ENCODE assay signal across 29 cellular contexts in genomic region chr7:142964502-142965246, GRCh38. TPM values are rescaled to one million over a fixed set of nuclear protein-coding genes. Genes with fewer than 3 reads are reported as not detected.
DNase-seq lines count a peak whose midpoint lies in the region; ATAC-seq and TF ChIP-seq lines count a peak whose summit lies in the region.
"Had no signal": no experiment of that assay in that cellular context is flagged by ENCODE, and none has a peak within 500 bp of the region (broad histone marks: within the 10 kb centered on the region; RNA-seq: fewer than 3 reads in every experiment).

No MANE protein-coding gene starts in this region.

- H3K79me2 ChIP-seq in HCT116 (ENCODE audit: insufficient read depth, low read length): no peaks in the 10 kb centered on the region
- H3K79me2 ChIP-seq in OCI-LY3 (ENCODE audit: low read length): no peaks in the 10 kb centered on the region

- H3K27me3 ChIP-seq in HCT116 (ENCODE audit: insufficient read depth, low read length) (0 out of 2 replicates have a peak, but pooled peaks cover 4% of the 10 kb centered on the region), OCI-LY3 (ENCODE audit: low read depth, low read length) (peaks cover 14% of the 10 kb centered on the region), sigmoid colon (no peaks in the 10 kb centered on the region)
- H3K27me3 ChIP-seq: tibial nerve had no signal

- H4K20me1 ChIP-seq in HCT116 (ENCODE audit: insufficient read depth) (no peaks in the 10 kb centered on the region), OCI-LY3 (ENCODE audit: insufficient read depth, low read length) (no peaks in the 10 kb centered on the region)

- no peak overlapping the region for H3K9ac ChIP-seq in HCT116 (ENCODE audit: low read length)
- peak overlapping the region; percentile 5; the same call in 1 of the 2 replicates for H3K9ac ChIP-seq in OCI-LY3 (ENCODE audit: low read length)
- H3K9ac ChIP-seq: SK-N-SH had no signal

- RAD21 ChIA-PET in HCT116 (lab: Charles Lee; ENCODE audit: low non-redundant PET in 1 of 2, low total read pairs in 2 of 2, uncharacterized antibody in 2 of 2, unreplicated experiment in 2 of 2): no interaction called here

- DNase-seq in Daoy (ENCODE audit: low read depth) (peak; percentile 65), HCT116 (ENCODE audit: low read depth, low spot score) (no peak), fibroblast of the aortic adventitia (ENCODE audit: low read depth) (peak; percentile 8), sigmoid colon (no peak), SIG-M5 treated with dmso at 0.1 percent for 504 hours (lab: John Stamatoyannopoulos, UW; ENCODE audit: unreplicated experiment) (no peak), middle frontal gyrus (ENCODE audit: extremely low spot score, low spot score) (no peak)
- DNase-seq: activated CD4-positive, alpha-beta T cell treated with anti-CD3 and anti-CD28 coated beads for 48 hours; activated naive CD8-positive, alpha-beta T cell treated with anti-CD3 and anti-CD28 coated beads, Interleukin-2, amount 50 U/mL, for 24 hours; activated T-cell treated with anti-CD3 and anti-CD28 coated beads, Interleukin-2, amount 50 U/mL, for 1 hour; CD4-positive, alpha-beta T cell; H9; hypothalamus; IMR-90; left lung; naive B cell; NCI-H1105 treated with DMSO at 0.1 percent for 48 hours; NCI-H2081; NCI-H345; occipital lobe; SK-N-SH; stimulated activated CD8-positive, alpha-beta memory T cell treated with anti-CD3 and anti-CD28 coated beads, Interleukin-4, amount 100 ng/mL, for 48 hours; T-helper 2 cell had no signal

- ATAC-seq in HCT116: peak; percentile 67
- ATAC-seq in GM19463 (IDR thresholded peaks at IDR 0.05; ENCODE audit: unreplicated experiment): no peak
- ATAC-seq: activated naive CD8-positive, alpha-beta T cell treated with anti-CD3 and anti-CD28 coated beads, Interleukin-2, amount 50 U/mL, for 24 hours; left lung had no signal

- H3K27ac ChIP-seq in HCT116 (ENCODE audit: low read depth, low read length) (no peak overlapping the region), OCI-LY3 (ENCODE audit: low read length) (peak overlapping the region; percentile 53), sigmoid colon (no peak overlapping the region)
- H3K27ac ChIP-seq: left lung, tibial nerve had no signal

- H3K9me2 ChIP-seq in HCT116 (ENCODE audit: insufficient read depth): no peaks in the 10 kb centered on the region
- H3K9me2 ChIP-seq: SK-N-SH had no signal

- CTCF ChIA-PET in HCT116 (lab: Charles Lee): interaction anchor here (2.1 kb wide), 1 partner anchor 55 kb away, joined by 6 read pairs; no protein-coding TSS in a partner anchor

- no peak overlapping the region for H2AFZ ChIP-seq in HCT116 (ENCODE audit: low read depth, low read length, poor library complexity, severe bottlenecking)
- peak overlapping the region; percentile 42; the same call in 1 of the 2 replicates for H2AFZ ChIP-seq in OCI-LY3 (ENCODE audit: low read depth, low read length)

- no TSS peak for BruUV-seq in HCT116 (replicated peaks; lab: Mats Ljungman, UMichigan)

- POLR2A ChIA-PET in HCT116 (lab: Charles Lee): no interaction called here

- TF ChIP-seq CTCF in HCT116 (IDR thresholded peaks at IDR 0.05 in 2 of 3, conservative IDR thresholded peaks at IDR 0.05 in 1 of 3; ENCODE audit: borderline replicate concordance in 1 of 3, insufficient read depth in 1 of 3, low read depth in 2 of 3, low read length in 2 of 3) (no peak), OCI-LY3 (IDR thresholded peaks at IDR 0.05; ENCODE audit: low read depth, low read length) (no peak), fibroblast of the aortic adventitia (IDR thresholded peaks at IDR 0.05; ENCODE audit: insufficient read depth, low read length) (no peak), sigmoid colon (IDR thresholded peaks at IDR 0.05) (no peak)

- H3K36me3 ChIP-seq in HCT116 (ENCODE audit: control insufficient read depth in 1 of 2, insufficient read depth in 2 of 2, low read length in 2 of 2) (no peaks in the 10 kb centered on the region), OCI-LY3 (replicated peaks; ENCODE audit: low read depth, low read length) (no peaks in the 10 kb centered on the region), sigmoid colon (no peaks in the 10 kb centered on the region)
- H3K36me3 ChIP-seq: left lung, tibial nerve had no signal

- H3K4me3 ChIP-seq in HCT116 (replicated peaks in 1 of 2; ENCODE audit: low read depth in 1 of 2, low read length in 2 of 2) (no peak overlapping the region), OCI-LY3 (ENCODE audit: low read length) (peak overlapping the region; percentile 27), fibroblast of the aortic adventitia (ENCODE audit: low read depth, low read length) (no peak overlapping the region), sigmoid colon (no peak overlapping the region)
- H3K4me3 ChIP-seq: left lung, tibial nerve had no signal

- TF ChIP-seq EP300 in sigmoid colon (IDR thresholded peaks at IDR 0.05): no peak

- TF ChIP-seq POLR2A in HCT116 (IDR thresholded peaks at IDR 0.05; ENCODE audit: borderline replicate concordance, extremely low read depth, insufficient read depth, insufficient read length): no peak
- TF ChIP-seq POLR2A in sigmoid colon (IDR thresholded peaks at IDR 0.05): no peak

- H3K4me1 ChIP-seq in HCT116 (ENCODE audit: control insufficient read depth in 1 of 2, insufficient read depth in 2 of 2, low read length in 2 of 2) (no peaks in the 10 kb centered on the region), OCI-LY3 (ENCODE audit: low read length) (peaks cover 62% of the 10 kb centered on the region), sigmoid colon (no peaks in the 10 kb centered on the region)
- H3K4me1 ChIP-seq: left lung, tibial nerve had no signal

- intact Hi-C loops in HCT116 (cut with micrococcal nuclease) (no loop called here), sigmoid colon (cut with DNase I) (no loop called here)

- WGBS in sigmoid colon, 2 donors: 74 to 78% methylated on average over 6 of the region's 6 CpGs

- no peak for TF ChIP-seq RAD21 in HCT116 (IDR thresholded peaks at IDR 0.05; ENCODE audit: low read depth)

- H3K9me3 ChIP-seq in HCT116 (ENCODE audit: control insufficient read depth in 1 of 2, insufficient read depth in 1 of 2, low read depth in 1 of 2, low read length in 2 of 2) (no peaks in the 10 kb centered on the region), OCI-LY3 (ENCODE audit: insufficient read depth, low read length) (no peaks in the 10 kb centered on the region), sigmoid colon (no peaks in the 10 kb centered on the region)
- H3K9me3 ChIP-seq: left lung, SK-N-SH, tibial nerve had no signal

- H3K4me2 ChIP-seq in HCT116 (ENCODE audit: low read length) (no peak overlapping the region), OCI-LY3 (ENCODE audit: low read length) (peak overlapping the region; percentile 65)
- H3K4me2 ChIP-seq: SK-N-SH had no signal

TF ChIP-seq in HCT116, 20 proteins besides CTCF, POLR2A, EP300 and RAD21:
- TF ChIP-seq FOSL1 (IDR thresholded peaks at IDR 0.05; ENCODE audit: low read depth) (0 out of 2 replicates have a peak, but pooled peaks have one; percentile 5), EZH2 (IDR thresholded peaks at IDR 0.05) (no peak), ZFX (IDR thresholded peaks at IDR 0.05) (no peak), SIN3A (IDR thresholded peaks at IDR 0.05; ENCODE audit: low read depth) (no peak), MAX (IDR thresholded peaks at IDR 0.05) (no peak)

RNA-seq across cellular contexts. Expression of gene KEL, which starts 2.5 kb away (rescaled TPM):
- total RNA-seq in Daoy (2014; rRNA removed; shearing (Covaris generic)): 0.36 TPM in 1 of 2 replicates, not detected in the other
- total RNA-seq in HCT116 (2021; ENCODE audit: unreplicated experiment) (0.91 TPM), fibroblast of the aortic adventitia (ENCODE audit: low replicate concordance) (not detected in 2 replicates), sigmoid colon (under 1 TPM in 1 of 4 donors, not detected in 3; 0.28 TPM)
- 0.10 and 0.21 TPM in 2 replicates for polyA plus RNA-seq in HCT116 (2012)
- polyA plus RNA-seq in sigmoid colon: under 1 TPM in 1 of 3 donors, not detected in 2; 0.69 TPM
- total RNA-seq: IMR-90, mesenteric fat pad had no signal

RNA-seq across cellular contexts. Expression of gene LLCFC1, which starts 25.4 kb away (rescaled TPM):
- not detected in 2 replicates for total RNA-seq in Daoy (2014; rRNA removed; shearing (Covaris generic))
- total RNA-seq in HCT116 (2021; ENCODE audit: unreplicated experiment) (not detected), fibroblast of the aortic adventitia (ENCODE audit: low replicate concordance) (not detected in 2 replicates), sigmoid colon (not detected)
- polyA plus RNA-seq in HCT116 (2012): not detected in 2 replicates
- polyA plus RNA-seq in sigmoid colon: not detected
- total RNA-seq: activated CD8-positive, alpha-beta memory T cell treated with anti-CD3 and anti-CD28 coated beads for 36 hours; CD4-positive, alpha-beta T cell; dermis microvascular lymphatic vessel endothelial cell; H9; IMR-90; mesenteric fat pad; occipital lobe; skeletal muscle tissue; tibial nerve had no signal
- polyA plus RNA-seq: IMR-90, SK-N-SH had no signal

RNA-seq across cellular contexts. Expression of gene TRPV5, which starts 31.1 kb away (rescaled TPM):
- 0.06 TPM in 1 of 2 replicates, not detected in the other for total RNA-seq in Daoy (2014; rRNA removed; shearing (Covaris generic))
- total RNA-seq in HCT116 (2021; ENCODE audit: unreplicated experiment) (not detected), fibroblast of the aortic adventitia (ENCODE audit: low replicate concordance) (not detected in 2 replicates), sigmoid colon (not detected)
- polyA plus RNA-seq in HCT116 (2012): not detected in 2 replicates
- polyA plus RNA-seq in sigmoid colon: under 1 TPM in 1 of 3 donors, not detected in 2; 0.03 TPM
- total RNA-seq: activated CD8-positive, alpha-beta memory T cell treated with anti-CD3 and anti-CD28 coated beads for 36 hours; CD4-positive, alpha-beta T cell; dermis microvascular lymphatic vessel endothelial cell; H9; IMR-90; left lung; mesenteric fat pad; skeletal muscle tissue had no signal
- polyA plus RNA-seq: IMR-90, SK-N-SH had no signal

Comparison
In these comparisons a context has a peak if more than half of its experiments do, and no peak if none do; other contexts are left out.
1. DNase-seq: peak in Daoy (single experiment) and fibroblast of the aortic adventitia (single experiment); none in HCT116 (single experiment), sigmoid colon (single experiment), SIG-M5 treated with dmso at 0.1 percent for 504 hours (single experiment) and middle frontal gyrus (single experiment).